1 cellular context compared by ENCODE assay signal in the genomic region with DNA sequence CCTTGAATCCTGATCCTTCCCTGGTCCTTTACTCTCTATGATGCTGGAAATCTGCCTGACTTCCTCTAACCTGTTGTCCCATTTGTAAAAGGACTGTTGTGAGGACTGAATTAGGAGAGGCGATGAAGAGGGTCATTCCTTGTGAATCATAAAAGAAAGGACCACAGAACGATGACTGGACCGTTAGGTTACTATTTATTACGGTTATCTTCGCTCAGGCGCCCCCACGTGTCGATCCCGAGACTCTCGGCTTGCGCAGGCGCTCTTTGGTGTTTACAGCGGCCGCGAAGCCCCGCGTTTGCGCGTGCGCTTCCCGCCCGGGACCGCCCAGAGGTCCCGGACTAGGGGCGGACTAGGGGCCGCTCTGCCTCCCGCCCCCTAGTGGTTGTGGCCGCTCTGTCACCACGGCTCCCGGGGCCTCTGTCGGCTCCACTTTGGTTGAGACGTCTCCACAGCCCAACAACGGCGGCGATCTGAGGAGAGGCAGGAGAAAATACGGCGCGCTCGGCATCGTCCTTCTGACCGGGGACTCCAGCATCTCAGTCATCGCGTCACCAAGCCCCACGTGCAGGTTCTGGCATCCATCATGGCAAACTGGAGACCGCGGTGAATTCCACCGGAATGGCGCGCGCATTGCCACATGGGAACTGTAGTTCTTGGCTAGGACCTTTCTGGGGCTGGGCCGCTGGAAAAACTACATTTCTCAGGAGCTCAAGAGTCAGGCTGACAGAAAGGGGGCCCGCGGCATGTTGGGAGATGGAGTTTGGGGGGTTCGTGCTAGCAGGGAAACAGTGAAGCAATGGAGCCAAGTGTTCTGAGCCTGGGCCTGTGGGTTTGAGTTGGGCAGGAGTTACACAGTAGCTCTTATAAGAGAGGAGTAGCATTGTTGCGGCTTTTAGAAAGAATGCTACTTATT.
TF ChIP-seq lines count a peak whose summit lies in the region.

A gene with protein sequence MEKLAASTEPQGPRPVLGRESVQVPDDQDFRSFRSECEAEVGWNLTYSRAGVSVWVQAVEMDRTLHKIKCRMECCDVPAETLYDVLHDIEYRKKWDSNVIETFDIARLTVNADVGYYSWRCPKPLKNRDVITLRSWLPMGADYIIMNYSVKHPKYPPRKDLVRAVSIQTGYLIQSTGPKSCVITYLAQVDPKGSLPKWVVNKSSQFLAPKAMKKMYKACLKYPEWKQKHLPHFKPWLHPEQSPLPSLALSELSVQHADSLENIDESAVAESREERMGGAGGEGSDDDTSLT (minus strand): TSS at position 596 of the 916 bp plus-strand sequence. CDS start 12,866 bp downstream, outside the sequence.

TF ChIP-seq in HepG2, 621 proteins besides CTCF, POLR2A, EP300 and RAD21 (continued from another document and continues in another):
- TF ChIP-seq IRX3 (CRISPR knock-in tag; IDR thresholded peaks at IDR 0.05; ENCODE audit: borderline replicate concordance, low read depth) (0 out of 2 replicates have a peak, but pooled peaks have one; percentile 28), SNAPC2 (CRISPR knock-in tag; IDR thresholded peaks at IDR 0.05) (peak; percentile 4; the same call in 1 of the 2 replicates), ZNF510 (CRISPR knock-in tag; IDR thresholded peaks at IDR 0.05; ENCODE audit: low read depth) (peak; percentile 67; the same call in 1 of the 2 replicates), BHLHE40 (IDR thresholded peaks at IDR 0.05; ENCODE audit: low read length) (peak; percentile 71), ZNF225 (CRISPR knock-in tag; IDR thresholded peaks at IDR 0.05) (peak; percentile 63; the same call in 1 of the 2 replicates), ZNF335 (CRISPR knock-in tag; IDR thresholded peaks at IDR 0.05) (peak; percentile 67), ZNF17 (CRISPR knock-in tag; IDR thresholded peaks at IDR 0.05) (no peak), SRSF4 (IDR thresholded peaks at IDR 0.05; ENCODE audit: low read depth, low read length, poor library complexity, severe bottlenecking) (no peak), CREM (IDR thresholded peaks at IDR 0.05) (peak; percentile 97), CREM (CRISPR knock-in tag; IDR thresholded peaks at IDR 0.05) (no peak), AGO1 (IDR thresholded peaks at IDR 0.05; ENCODE audit: low read depth, low read length, poor library complexity, severe bottlenecking) (peak; percentile 86), NAIF1 (CRISPR knock-in tag; IDR thresholded peaks at IDR 0.05; ENCODE audit: borderline replicate concordance) (peak; percentile 70; the same call in 1 of the 2 replicates), RNF2 (conservative IDR thresholded peaks at IDR 0.05; ENCODE audit: low read depth) (0 out of 2 replicates have a peak, but pooled peaks have one; percentile 45), FOXO1 (CRISPR knock-in tag; IDR thresholded peaks at IDR 0.05) (peak; percentile 83), ZNF451 (CRISPR knock-in tag; IDR thresholded peaks at IDR 0.05) (peak; percentile 5; the same call in 1 of the 2 replicates), TSC22D2 (CRISPR knock-in tag; IDR thresholded peaks at IDR 0.05; ENCODE audit: borderline replicate concordance) (0 out of 2 replicates have a peak, but pooled peaks have one; percentile 64), TBX3 (IDR thresholded peaks at IDR 0.05; ENCODE audit: borderline replicate concordance) (peak; percentile 23; the same call in 1 of the 2 replicates), KAT8 (CRISPR knock-in tag; IDR thresholded peaks at IDR 0.05) (peak; percentile 78; the same call in 1 of the 2 replicates), SRSF1 (optimal IDR thresholded peaks at IDR 0.05; ENCODE audit: low read depth, low read length) (peak; percentile 66), POGZ (CRISPR knock-in tag; IDR thresholded peaks at IDR 0.05) (0 out of 2 replicates have a peak, but pooled peaks have one; percentile 36), ERF (CRISPR knock-in tag; IDR thresholded peaks at IDR 0.05) (peak; percentile 70), ZSCAN31 (CRISPR knock-in tag; IDR thresholded peaks at IDR 0.05; ENCODE audit: low read depth) (peak; percentile 84), FOXJ3 (CRISPR knock-in tag; IDR thresholded peaks at IDR 0.05; ENCODE audit: borderline replicate concordance) (peak; percentile 73; the same call in 1 of the 2 replicates)
- TF ChIP-seq, protein P1, sequence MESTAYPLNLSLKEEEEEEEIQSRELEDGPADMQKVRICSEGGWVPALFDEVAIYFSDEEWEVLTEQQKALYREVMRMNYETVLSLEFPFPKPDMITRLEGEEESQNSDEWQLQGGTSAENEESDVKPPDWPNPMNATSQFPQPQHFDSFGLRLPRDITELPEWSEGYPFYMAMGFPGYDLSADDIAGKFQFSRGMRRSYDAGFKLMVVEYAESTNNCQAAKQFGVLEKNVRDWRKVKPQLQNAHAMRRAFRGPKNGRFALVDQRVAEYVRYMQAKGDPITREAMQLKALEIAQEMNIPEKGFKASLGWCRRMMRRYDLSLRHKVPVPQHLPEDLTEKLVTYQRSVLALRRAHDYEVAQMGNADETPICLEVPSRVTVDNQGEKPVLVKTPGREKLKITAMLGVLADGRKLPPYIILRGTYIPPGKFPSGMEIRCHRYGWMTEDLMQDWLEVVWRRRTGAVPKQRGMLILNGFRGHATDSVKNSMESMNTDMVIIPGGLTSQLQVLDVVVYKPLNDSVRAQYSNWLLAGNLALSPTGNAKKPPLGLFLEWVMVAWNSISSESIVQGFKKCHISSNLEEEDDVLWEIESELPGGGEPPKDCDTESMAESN (CRISPR knock-in tag; conservative IDR thresholded peaks at IDR 0.05): peak; percentile 19; the same call in 1 of the 2 replicates
- TF ChIP-seq, protein P2, sequence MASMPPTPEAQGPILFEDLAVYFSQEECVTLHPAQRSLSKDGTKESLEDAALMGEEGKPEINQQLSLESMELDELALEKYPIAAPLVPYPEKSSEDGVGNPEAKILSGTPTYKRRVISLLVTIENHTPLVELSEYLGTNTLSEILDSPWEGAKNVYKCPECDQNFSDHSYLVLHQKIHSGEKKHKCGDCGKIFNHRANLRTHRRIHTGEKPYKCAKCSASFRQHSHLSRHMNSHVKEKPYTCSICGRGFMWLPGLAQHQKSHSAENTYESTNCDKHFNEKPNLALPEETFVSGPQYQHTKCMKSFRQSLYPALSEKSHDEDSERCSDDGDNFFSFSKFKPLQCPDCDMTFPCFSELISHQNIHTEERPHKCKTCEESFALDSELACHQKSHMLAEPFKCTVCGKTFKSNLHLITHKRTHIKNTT (CRISPR knock-in tag; IDR thresholded peaks at IDR 0.05): no peak
- TF ChIP-seq, protein P3, sequence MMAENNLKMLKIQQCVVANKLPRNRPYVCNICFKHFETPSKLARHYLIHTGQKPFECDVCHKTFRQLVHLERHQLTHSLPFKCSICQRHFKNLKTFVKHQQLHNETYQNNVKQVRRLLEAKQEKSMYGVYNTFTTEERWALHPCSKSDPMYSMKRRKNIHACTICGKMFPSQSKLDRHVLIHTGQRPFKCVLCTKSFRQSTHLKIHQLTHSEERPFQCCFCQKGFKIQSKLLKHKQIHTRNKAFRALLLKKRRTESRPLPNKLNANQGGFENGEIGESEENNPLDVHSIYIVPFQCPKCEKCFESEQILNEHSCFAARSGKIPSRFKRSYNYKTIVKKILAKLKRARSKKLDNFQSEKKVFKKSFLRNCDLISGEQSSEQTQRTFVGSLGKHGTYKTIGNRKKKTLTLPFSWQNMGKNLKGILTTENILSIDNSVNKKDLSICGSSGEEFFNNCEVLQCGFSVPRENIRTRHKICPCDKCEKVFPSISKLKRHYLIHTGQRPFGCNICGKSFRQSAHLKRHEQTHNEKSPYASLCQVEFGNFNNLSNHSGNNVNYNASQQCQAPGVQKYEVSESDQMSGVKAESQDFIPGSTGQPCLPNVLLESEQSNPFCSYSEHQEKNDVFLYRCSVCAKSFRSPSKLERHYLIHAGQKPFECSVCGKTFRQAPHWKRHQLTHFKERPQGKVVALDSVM (CRISPR knock-in tag; IDR thresholded peaks at IDR 0.05): peak; percentile 36
- TF ChIP-seq, protein P4, sequence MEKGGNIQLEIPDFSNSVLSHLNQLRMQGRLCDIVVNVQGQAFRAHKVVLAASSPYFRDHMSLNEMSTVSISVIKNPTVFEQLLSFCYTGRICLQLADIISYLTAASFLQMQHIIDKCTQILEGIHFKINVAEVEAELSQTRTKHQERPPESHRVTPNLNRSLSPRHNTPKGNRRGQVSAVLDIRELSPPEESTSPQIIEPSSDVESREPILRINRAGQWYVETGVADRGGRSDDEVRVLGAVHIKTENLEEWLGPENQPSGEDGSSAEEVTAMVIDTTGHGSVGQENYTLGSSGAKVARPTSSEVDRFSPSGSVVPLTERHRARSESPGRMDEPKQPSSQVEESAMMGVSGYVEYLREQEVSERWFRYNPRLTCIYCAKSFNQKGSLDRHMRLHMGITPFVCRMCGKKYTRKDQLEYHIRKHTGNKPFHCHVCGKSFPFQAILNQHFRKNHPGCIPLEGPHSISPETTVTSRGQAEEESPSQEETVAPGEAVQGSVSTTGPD (CRISPR knock-in tag; IDR thresholded peaks at IDR 0.05): no peak
- TF ChIP-seq, protein P5, sequence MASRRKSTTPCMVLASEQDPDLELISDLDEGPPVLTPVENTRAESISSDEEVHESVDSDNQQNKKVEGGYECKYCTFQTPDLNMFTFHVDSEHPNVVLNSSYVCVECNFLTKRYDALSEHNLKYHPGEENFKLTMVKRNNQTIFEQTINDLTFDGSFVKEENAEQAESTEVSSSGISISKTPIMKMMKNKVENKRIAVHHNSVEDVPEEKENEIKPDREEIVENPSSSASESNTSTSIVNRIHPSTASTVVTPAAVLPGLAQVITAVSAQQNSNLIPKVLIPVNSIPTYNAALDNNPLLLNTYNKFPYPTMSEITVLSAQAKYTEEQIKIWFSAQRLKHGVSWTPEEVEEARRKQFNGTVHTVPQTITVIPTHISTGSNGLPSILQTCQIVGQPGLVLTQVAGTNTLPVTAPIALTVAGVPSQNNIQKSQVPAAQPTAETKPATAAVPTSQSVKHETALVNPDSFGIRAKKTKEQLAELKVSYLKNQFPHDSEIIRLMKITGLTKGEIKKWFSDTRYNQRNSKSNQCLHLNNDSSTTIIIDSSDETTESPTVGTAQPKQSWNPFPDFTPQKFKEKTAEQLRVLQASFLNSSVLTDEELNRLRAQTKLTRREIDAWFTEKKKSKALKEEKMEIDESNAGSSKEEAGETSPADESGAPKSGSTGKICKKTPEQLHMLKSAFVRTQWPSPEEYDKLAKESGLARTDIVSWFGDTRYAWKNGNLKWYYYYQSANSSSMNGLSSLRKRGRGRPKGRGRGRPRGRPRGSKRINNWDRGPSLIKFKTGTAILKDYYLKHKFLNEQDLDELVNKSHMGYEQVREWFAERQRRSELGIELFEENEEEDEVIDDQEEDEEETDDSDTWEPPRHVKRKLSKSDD (CRISPR knock-in tag; IDR thresholded peaks at IDR 0.05; ENCODE audit: low read depth): no peak; the same call in 1 of the 2 replicates
- TF ChIP-seq, protein P6, sequence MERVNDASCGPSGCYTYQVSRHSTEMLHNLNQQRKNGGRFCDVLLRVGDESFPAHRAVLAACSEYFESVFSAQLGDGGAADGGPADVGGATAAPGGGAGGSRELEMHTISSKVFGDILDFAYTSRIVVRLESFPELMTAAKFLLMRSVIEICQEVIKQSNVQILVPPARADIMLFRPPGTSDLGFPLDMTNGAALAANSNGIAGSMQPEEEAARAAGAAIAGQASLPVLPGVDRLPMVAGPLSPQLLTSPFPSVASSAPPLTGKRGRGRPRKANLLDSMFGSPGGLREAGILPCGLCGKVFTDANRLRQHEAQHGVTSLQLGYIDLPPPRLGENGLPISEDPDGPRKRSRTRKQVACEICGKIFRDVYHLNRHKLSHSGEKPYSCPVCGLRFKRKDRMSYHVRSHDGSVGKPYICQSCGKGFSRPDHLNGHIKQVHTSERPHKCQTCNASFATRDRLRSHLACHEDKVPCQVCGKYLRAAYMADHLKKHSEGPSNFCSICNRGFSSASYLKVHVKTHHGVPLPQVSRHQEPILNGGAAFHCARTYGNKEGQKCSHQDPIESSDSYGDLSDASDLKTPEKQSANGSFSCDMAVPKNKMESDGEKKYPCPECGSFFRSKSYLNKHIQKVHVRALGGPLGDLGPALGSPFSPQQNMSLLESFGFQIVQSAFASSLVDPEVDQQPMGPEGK (CRISPR knock-in tag; IDR thresholded peaks at IDR 0.05): peak; percentile 55
- TF ChIP-seq, protein P7, sequence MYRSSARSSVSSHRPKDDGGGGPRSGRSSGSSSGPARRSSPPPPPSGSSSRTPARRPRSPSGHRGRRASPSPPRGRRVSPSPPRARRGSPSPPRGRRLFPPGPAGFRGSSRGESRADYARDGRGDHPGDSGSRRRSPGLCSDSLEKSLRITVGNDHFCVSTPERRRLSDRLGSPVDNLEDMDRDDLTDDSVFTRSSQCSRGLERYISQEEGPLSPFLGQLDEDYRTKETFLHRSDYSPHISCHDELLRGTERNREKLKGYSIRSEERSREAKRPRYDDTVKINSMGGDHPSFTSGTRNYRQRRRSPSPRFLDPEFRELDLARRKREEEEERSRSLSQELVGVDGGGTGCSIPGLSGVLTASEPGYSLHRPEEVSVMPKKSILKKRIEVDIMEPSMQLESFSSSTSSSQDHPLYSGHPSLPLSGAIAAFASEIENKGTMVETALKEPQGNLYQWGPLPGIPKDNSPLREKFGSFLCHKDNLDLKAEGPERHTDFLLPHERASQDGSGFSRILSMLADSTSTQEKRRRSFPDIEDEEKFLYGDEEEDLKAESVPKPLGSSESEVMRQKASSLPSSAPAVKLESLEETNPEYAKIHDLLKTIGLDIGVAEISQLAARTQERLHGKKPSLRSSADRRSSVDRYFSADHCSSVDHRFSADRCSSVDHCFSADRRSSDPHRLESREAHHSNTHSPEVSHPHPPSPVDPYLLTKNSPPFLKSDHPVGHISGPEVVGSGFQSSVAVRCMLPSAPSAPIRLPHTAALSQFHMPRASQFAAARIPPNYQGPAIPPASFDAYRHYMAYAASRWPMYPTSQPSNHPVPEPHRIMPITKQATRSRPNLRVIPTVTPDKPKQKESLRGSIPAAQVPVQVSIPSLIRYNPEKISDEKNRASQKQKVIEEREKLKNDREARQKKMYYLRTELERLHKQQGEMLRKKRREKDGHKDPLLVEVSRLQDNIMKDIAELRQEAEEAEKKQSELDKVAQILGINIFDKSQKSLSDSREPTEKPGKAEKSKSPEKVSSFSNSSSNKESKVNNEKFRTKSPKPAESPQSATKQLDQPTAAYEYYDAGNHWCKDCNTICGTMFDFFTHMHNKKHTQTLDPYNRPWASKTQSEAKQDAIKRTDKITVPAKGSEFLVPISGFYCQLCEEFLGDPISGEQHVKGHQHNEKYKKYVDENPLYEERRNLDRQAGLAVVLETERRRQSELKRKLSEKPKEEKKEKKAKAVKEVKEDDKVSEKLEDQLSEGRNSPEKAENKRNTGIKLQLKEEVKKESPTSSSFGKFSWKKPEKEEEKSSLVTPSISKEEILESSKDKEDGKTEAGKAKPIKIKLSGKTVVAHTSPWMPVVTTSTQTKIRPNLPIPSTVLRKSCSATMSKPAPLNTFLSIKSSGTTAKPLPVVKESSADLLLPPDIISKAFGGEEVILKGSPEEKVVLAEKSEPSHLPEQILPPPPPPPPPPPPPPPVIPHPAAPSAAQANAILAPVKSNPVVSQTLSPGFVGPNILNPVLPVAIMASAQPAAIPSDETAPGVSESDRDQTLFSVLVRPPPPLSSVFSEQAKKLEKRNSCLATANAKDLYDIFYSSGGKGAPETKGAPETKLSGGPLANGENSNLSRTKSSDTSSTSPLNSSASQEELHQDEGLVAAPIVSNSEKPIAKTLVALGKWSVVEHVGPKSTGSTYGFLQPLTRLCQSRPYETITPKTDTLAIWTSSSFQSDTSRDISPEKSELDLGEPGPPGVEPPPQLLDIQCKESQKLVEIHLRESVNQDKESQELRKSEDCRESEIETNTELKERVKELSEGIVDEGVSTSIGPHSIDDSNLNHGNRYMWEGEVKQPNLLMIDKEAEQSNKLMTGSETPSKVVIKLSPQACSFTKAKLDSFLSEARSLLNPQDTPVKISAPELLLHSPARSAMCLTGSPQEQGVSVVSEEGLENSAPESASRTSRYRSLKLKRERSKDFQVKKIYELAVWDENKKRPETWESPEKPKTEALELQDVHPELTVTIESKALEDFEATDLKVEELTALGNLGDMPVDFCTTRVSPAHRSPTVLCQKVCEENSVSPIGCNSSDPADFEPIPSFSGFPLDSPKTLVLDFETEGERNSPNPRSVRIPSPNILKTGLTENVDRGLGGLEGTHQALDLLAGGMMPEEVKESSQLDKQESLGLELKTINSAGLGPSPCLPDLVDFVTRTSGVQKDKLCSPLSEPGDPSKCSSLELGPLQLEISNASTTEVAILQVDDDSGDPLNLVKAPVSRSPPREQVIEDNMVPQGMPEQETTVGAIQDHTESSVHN (CRISPR knock-in tag; IDR thresholded peaks at IDR 0.05): peak; percentile 27; the same call in 1 of the 2 replicates
